In the genomic region with DNA sequence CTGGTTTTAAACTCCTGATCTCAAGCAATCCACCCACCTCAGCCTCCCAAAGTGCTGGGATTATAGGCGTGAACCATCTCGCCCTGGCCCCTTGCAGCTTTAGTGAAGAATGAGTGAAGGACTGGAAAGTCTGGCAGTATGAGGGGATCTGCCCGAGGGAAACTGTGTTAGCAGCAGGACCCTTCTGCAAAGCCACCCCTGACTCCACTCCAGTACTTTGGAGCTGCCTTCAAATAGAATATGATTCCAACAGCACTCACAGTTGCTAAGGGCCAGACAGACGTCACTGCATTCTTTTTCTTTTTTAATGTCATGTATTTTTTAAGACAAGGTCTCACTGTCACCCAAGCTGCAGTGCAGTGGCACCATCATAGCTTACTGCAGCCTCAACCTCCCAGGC, we compare ENCODE assay signal across 19 cellular contexts. TPM values are rescaled to one million over a fixed set of nuclear protein-coding genes. Genes with fewer than 3 reads are reported as not detected.
DNase-seq lines count a peak whose midpoint lies in the region; ATAC-seq and TF ChIP-seq lines count a peak whose summit lies in the region.
"Had no signal": no experiment of that assay in that cellular context is flagged by ENCODE, and none has a peak within 500 bp of the region (broad histone marks: within the 10 kb centered on the region; RNA-seq: fewer than 3 reads in every experiment).

No MANE protein-coding gene starts in this region.

- H3K27ac ChIP-seq in BLaER1 treated with 17β-estradiol and CSF1 and Interleukin-3, amounts not matched to agents 10 nM and 100 nM: peak overlapping the region in 9 of 11 experiments; percentile 71 to 95 (median 88); a peak in 18 of 22 replicates
- H3K27ac ChIP-seq in DOHH2 (ENCODE audit: low read depth, low read length) (peak overlapping the region; percentile 86), SU-DHL-6 (ENCODE audit: low read depth, low read length) (peak overlapping the region; percentile 80)
- H3K27ac ChIP-seq: gastroesophageal sphincter, lower lobe of right lung, tibial artery had no signal

- no peaks in the 10 kb centered on the region for H3K9me2 ChIP-seq in DOHH2 (replicated peaks; ENCODE audit: control insufficient read depth, low read length)
- H3K9me2 ChIP-seq in SU-DHL-6 (replicated peaks; ENCODE audit: insufficient read depth, low read length): no peaks in the 10 kb centered on the region

- DNase-seq in naive thymus-derived CD8-positive, alpha-beta T cell: no peak
- no peak for DNase-seq in activated gamma-delta T cell (lab: John Stamatoyannopoulos, UW)
- DNase-seq: activated CD4-positive, alpha-beta T cell treated with anti-CD3 and anti-CD28 coated beads for 1 hour; HFFc6; hypothalamus; islet precursor cell; lower lobe of right lung; NCI-H146; RPMI8226; stimulated activated CD4-positive, alpha-beta T cell treated with anti-CD3 and anti-CD28 coated beads, Interleukin-2, amount 100 ng/mL, for 48 hours; tibial artery had no signal

- H3K9ac ChIP-seq in BLaER1 treated with 17β-estradiol and CSF1 and Interleukin-3, amounts not matched to agents 10 nM and 100 nM: peak overlapping the region in 9 of 11 experiments; percentile 54 to 81 (median 75); a peak in 17 of 22 replicates
- H3K9ac ChIP-seq in SU-DHL-6 (ENCODE audit: low read length): peak overlapping the region; percentile 54; the same call in 1 of the 2 replicates

- peak overlapping the region; percentile 69 to 100 (median 94) for H3K4me2 ChIP-seq in BLaER1 treated with 17β-estradiol and CSF1 and Interleukin-3, amounts not matched to agents 10 nM and 100 nM
- peak overlapping the region; percentile 93 for H3K4me2 ChIP-seq in DOHH2 (ENCODE audit: low read length)
- peak overlapping the region; percentile 54 for H3K4me2 ChIP-seq in SU-DHL-6 (ENCODE audit: low read depth, low read length, poor library complexity, severe bottlenecking)

- H3K4me1 ChIP-seq in BLaER1 treated with 17β-estradiol and CSF1 and Interleukin-3, amounts not matched to agents 10 nM and 100 nM: peaks cover 36 to 58% (median 51%) of the 10 kb centered on the region in 10 experiments
- peaks cover 34% of the 10 kb centered on the region for H3K4me1 ChIP-seq in DOHH2 (ENCODE audit: control insufficient read depth, low read length)
- H3K4me1 ChIP-seq: gastroesophageal sphincter, tibial artery had no signal

- no peaks in the 10 kb centered on the region for H3K27me3 Mint-ChIP-seq in naive thymus-derived CD8-positive, alpha-beta T cell

- H3K9me3 ChIP-seq in BLaER1 treated with 17β-estradiol and CSF1 and Interleukin-3, amounts not matched to agents 10 nM and 100 nM (replicated peaks in 1 of 11): no peaks in the 10 kb centered on the region
- H3K9me3 ChIP-seq in DOHH2 (ENCODE audit: control insufficient read depth, insufficient read depth, low read length) (no peaks in the 10 kb centered on the region), SU-DHL-6 (ENCODE audit: insufficient read depth, low read length) (no peaks in the 10 kb centered on the region)
- H3K9me3 ChIP-seq: gastroesophageal sphincter, lower lobe of right lung, tibial artery had no signal

- H3K4me3 ChIP-seq in BLaER1 treated with 17β-estradiol and CSF1 and Interleukin-3, amounts not matched to agents 10 nM and 100 nM: peak overlapping the region in 5 of 10 experiments; percentile 37 to 54 (median 49); a peak in 8 of 20 replicates
- H3K4me3 ChIP-seq in DOHH2 (ENCODE audit: low read length) (peak overlapping the region; percentile 70), SU-DHL-6 (ENCODE audit: insufficient read depth, low read length, poor library complexity, severe bottlenecking) (no peak overlapping the region)
- H3K4me3 ChIP-seq: gastroesophageal sphincter, lower lobe of right lung, tibial artery had no signal

- TF ChIP-seq CTCF in DOHH2 (IDR thresholded peaks at IDR 0.05; ENCODE audit: low read depth, low read length, poor library complexity, severe bottlenecking): no peak
- no peak for TF ChIP-seq CTCF in SU-DHL-6 (IDR thresholded peaks at IDR 0.05; ENCODE audit: insufficient read depth, low read length, poor library complexity, severe bottlenecking)

- ATAC-seq in naive thymus-derived CD8-positive, alpha-beta T cell: no peak
- no peak for ATAC-seq in GM19455 (IDR thresholded peaks at IDR 0.05; ENCODE audit: unreplicated experiment)
- ATAC-seq in HG03135 (IDR thresholded peaks at IDR 0.05; ENCODE audit: unreplicated experiment): no peak
- ATAC-seq in HG02588 (IDR thresholded peaks at IDR 0.05; ENCODE audit: unreplicated experiment): no peak
- ATAC-seq: gastroesophageal sphincter had no signal

- no peaks in the 10 kb centered on the region for H4K20me1 ChIP-seq in BLaER1 treated with 17β-estradiol and CSF1 and Interleukin-3, amounts not matched to agents 10 nM and 100 nM
- H4K20me1 ChIP-seq in DOHH2 (ENCODE audit: control insufficient read depth, insufficient read depth, low read depth, low read length) (no peaks in the 10 kb centered on the region), SU-DHL-6 (ENCODE audit: low read depth, low read length) (no peaks in the 10 kb centered on the region)

- peaks cover 0 to 17% (median 0%) of the 10 kb centered on the region in 11 experiments; a peak in 4 of 22 replicates for H3K27me3 ChIP-seq in BLaER1 treated with 17β-estradiol and CSF1 and Interleukin-3, amounts not matched to agents 10 nM and 100 nM
- H3K27me3 ChIP-seq in DOHH2 (ENCODE audit: control insufficient read depth, low read length) (no peaks in the 10 kb centered on the region), SU-DHL-6 (ENCODE audit: low read length) (no peaks in the 10 kb centered on the region)
- H3K27me3 ChIP-seq: gastroesophageal sphincter, tibial artery had no signal

- no peaks in the 10 kb centered on the region for H3K9me3 Mint-ChIP-seq in naive thymus-derived CD8-positive, alpha-beta T cell
- H3K9me3 Mint-ChIP-seq: HFFc6; stimulated activated naive CD8-positive, alpha-beta T cell treated with anti-CD3 and anti-CD28 coated beads, Interleukin-15, amount 100 ng/mL, for 72 hours had no signal

- H3K4me3 Mint-ChIP-seq in naive thymus-derived CD8-positive, alpha-beta T cell: peak overlapping the region in 8 of 10 donors; percentile 19 to 90 (median 80)
- H3K4me3 Mint-ChIP-seq: HFFc6 had no signal

- POLR2A ChIA-PET in naive thymus-derived CD8-positive, alpha-beta T cell (lab: Charles Lee): no interaction called here

- peaks cover 25 to 49% (median 46%) of the 10 kb centered on the region in 4 donors for H3K4me1 Mint-ChIP-seq in naive thymus-derived CD8-positive, alpha-beta T cell

- no peaks in the 10 kb centered on the region for H3K36me3 Mint-ChIP-seq in naive thymus-derived CD8-positive, alpha-beta T cell

- no peaks in the 10 kb centered on the region for H3K36me3 ChIP-seq in BLaER1 treated with 17β-estradiol and CSF1 and Interleukin-3, amounts not matched to agents 10 nM and 100 nM
- H3K36me3 ChIP-seq in DOHH2 (ENCODE audit: control insufficient read depth, low read length) (no peaks in the 10 kb centered on the region), SU-DHL-6 (ENCODE audit: low read length) (no peaks in the 10 kb centered on the region)
- H3K36me3 ChIP-seq: gastroesophageal sphincter, lower lobe of right lung, tibial artery had no signal

- H3F3A ChIP-seq in DOHH2 (ENCODE audit: control insufficient read depth, insufficient read depth) (peaks cover 11% of the 10 kb centered on the region), SU-DHL-6 (ENCODE audit: insufficient read depth) (peaks cover 27% of the 10 kb centered on the region)

- peak overlapping the region in 4 of 10 donors; percentile 9 to 68 (median 30) for H3K27ac Mint-ChIP-seq in naive thymus-derived CD8-positive, alpha-beta T cell
- H3K27ac Mint-ChIP-seq: HFFc6; stimulated activated naive CD8-positive, alpha-beta T cell treated with anti-CD3 and anti-CD28 coated beads, Interleukin-15, amount 100 ng/mL, for 72 hours had no signal

- peak overlapping the region; percentile 97 for H2AFZ ChIP-seq in SU-DHL-6 (ENCODE audit: low read depth, low read length, severe bottlenecking)

- H3K79me2 ChIP-seq in DOHH2 (ENCODE audit: control insufficient read depth, low read length) (no peaks in the 10 kb centered on the region), SU-DHL-6 (ENCODE audit: insufficient read depth, low read length) (no peaks in the 10 kb centered on the region)

RNA-seq across cellular contexts. Expression of a gene that starts 52.3 kb away (rescaled TPM):
- 10 to 100 TPM in 1 of 2 experiments, 1 to 10 TPM in 1; 8.9 to 10.2 TPM for total RNA-seq in naive thymus-derived CD8-positive, alpha-beta T cell
- 10 to 100 TPM; 13.7 to 17.0 (median 15.9) TPM for polyA plus RNA-seq in naive thymus-derived CD8-positive, alpha-beta T cell
